8 cellular contexts compared by ENCODE assay signal in genomic region chr1:51284487-51284954, GRCh38. TPM values are rescaled to one million over a fixed set of nuclear protein-coding genes. Genes with fewer than 3 reads are reported as not detected.
DNase-seq lines count a peak whose midpoint lies in the region; ATAC-seq and TF ChIP-seq lines count a peak whose summit lies in the region.

No MANE protein-coding gene starts in this region.

- no peak overlapping the region for H3K27ac Mint-ChIP-seq in endothelial cell (ENCODE audit: unreplicated experiment)

- peaks cover 4% of the 10 kb centered on the region for H3K27me3 Mint-ChIP-seq in endothelial cell (ENCODE audit: unreplicated experiment)

- peak; percentile 17 for ATAC-seq in GM18508 (IDR thresholded peaks at IDR 0.05; ENCODE audit: insufficient read depth, unreplicated experiment)
- peak; percentile 52 for ATAC-seq in GM21723 (IDR thresholded peaks at IDR 0.05; ENCODE audit: unreplicated experiment)
- ATAC-seq in aorta (ENCODE audit: low FRiP score): no peak
- ATAC-seq in HG02571 (IDR thresholded peaks at IDR 0.05; ENCODE audit: unreplicated experiment): no peak

- DNase-seq in NCI-H1092 (lab: John Stamatoyannopoulos, UW): peak; percentile 68
- peak; percentile 90 for DNase-seq in dermis blood vessel endothelial cell
- no peak for DNase-seq in aorta
- DNase-seq in endothelial cell (ENCODE audit: low spot score): no peak
- DNase-seq in activated CD4-positive, CD25-positive, alpha-beta regulatory T cell (lab: John Stamatoyannopoulos, UW): no peak

- TF ChIP-seq CTCF in endothelial cell (IDR thresholded peaks at IDR 0.05; ENCODE audit: unreplicated experiment): no peak

- no peaks in the 10 kb centered on the region for H3K36me3 ChIP-seq in aorta (ENCODE audit: control insufficient read depth in 1 of 2, insufficient read depth in 2 of 2, low read length in 1 of 2)

- H3K27ac ChIP-seq in aorta (ENCODE audit: low read depth in 1 of 2, low read length in 2 of 2): no peak overlapping the region

- no peaks in the 10 kb centered on the region for H3K9me3 ChIP-seq in aorta (ENCODE audit: control insufficient read depth, low read length)

- no peak overlapping the region for H3K4me3 ChIP-seq in aorta (ENCODE audit: low read length in 2 of 2)

- no peak overlapping the region for H3K4me3 Mint-ChIP-seq in endothelial cell (ENCODE audit: unreplicated experiment)

- H3K4me1 Mint-ChIP-seq in endothelial cell (ENCODE audit: unreplicated experiment): no peaks in the 10 kb centered on the region

- peaks cover 8% of the 10 kb centered on the region in 2 donors for H3K4me1 ChIP-seq in aorta (ENCODE audit: control insufficient read depth in 1 of 2, insufficient read depth in 2 of 2, low read length in 2 of 2)

- no peaks in the 10 kb centered on the region for H3K27me3 ChIP-seq in aorta (ENCODE audit: control insufficient read depth in 1 of 2, insufficient read depth in 2 of 2, low read length in 1 of 2)

- intact Hi-C loops in aorta (cut with DNase I): loop anchor here in 1 of 2 donors (5.0 kb wide), 1 partner anchor 47 kb away; the partner anchor contains the start of gene RNF11

- peaks cover 5% of the 10 kb centered on the region for H3K36me3 Mint-ChIP-seq in endothelial cell (ENCODE audit: low read depth, unreplicated experiment)

- no peaks in the 10 kb centered on the region for H3K9me3 Mint-ChIP-seq in endothelial cell (ENCODE audit: unreplicated experiment)

RNA-seq across cellular contexts. Expression of gene TTC39A, which starts 45.8 kb away (rescaled TPM):
- total RNA-seq in dermis blood vessel endothelial cell (2.9 and 4.1 TPM in 2 replicates), aorta (1 to 10 TPM; 2.0 to 3.6 TPM), endothelial cell (ENCODE audit: unreplicated experiment) (0.95 TPM)
- polyA plus RNA-seq in aorta: 1 to 10 TPM in 1 of 2 donors, under 1 TPM in 1; 0.67 to 7.5 TPM

RNA-seq across cellular contexts. Expression of gene RNF11, which starts 48.4 kb away (rescaled TPM):
- 90.5 and 137 TPM in 2 replicates for total RNA-seq in dermis blood vessel endothelial cell
- 100 to 1,000 TPM; 116 to 151 TPM for total RNA-seq in aorta
- 100 to 1,000 TPM; 110 to 168 TPM for polyA plus RNA-seq in aorta
- 74.1 TPM for total RNA-seq in endothelial cell (ENCODE audit: unreplicated experiment)

Comparison
In these comparisons a context has a peak if more than half of its experiments do, and no peak if none do; other contexts are left out.
1. ATAC-seq: peak in GM18508 (single experiment) and GM21723 (single experiment); none in aorta (single experiment) and HG02571 (single experiment).
2. DNase-seq: peak in NCI-H1092 (single experiment) and dermis blood vessel endothelial cell (single experiment); none in aorta (0 of 2), endothelial cell (single experiment) and activated CD4-positive, CD25-positive, alpha-beta regulatory T cell (0 of 4).